ENCODE assay signal across 19 cellular contexts in the genomic region with DNA sequence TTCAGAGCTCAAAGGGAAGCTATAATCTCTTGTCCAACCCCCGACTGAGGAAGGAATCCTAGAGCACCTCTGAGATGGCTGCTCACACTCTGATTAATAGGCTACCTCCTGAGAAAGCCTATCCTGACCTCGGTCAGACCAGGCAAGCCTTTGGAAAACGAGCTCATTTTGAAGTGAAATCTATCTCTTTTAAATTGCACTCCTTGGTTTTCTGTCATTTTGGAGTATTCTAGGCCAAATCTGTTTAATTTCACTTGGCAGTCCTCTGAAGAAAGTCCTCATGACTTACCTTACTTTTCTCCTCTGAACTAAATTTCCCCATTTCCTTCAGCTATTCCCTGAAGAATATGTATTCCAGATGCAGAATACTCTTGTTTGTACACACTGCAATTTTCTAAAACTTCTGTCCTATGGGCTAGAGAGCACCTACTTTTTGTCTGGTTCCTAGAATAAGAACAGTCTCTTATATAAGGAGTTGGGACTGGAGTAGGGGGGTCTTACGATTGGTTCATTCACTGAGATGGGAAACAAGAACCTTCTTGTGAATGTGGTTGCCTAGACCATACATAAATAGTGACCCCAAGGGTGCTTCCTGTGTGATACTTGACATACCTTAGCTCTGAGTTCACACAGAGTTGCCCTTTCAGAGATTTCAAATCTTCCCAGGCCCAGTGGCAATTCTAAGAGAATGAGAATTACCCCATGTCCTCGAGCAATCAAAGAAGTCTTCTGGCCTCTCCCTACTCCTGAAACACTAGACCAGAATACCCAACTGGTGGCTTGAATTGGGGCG.
DNase-seq lines count a peak whose midpoint lies in the region; ATAC-seq and TF ChIP-seq lines count a peak whose summit lies in the region.
"Had no signal": no experiment of that assay in that cellular context is flagged by ENCODE, and none has a peak within 500 bp of the region (broad histone marks: within the 10 kb centered on the region; RNA-seq: fewer than 3 reads in every experiment).

No MANE protein-coding gene starts in this region.

- H3K9ac ChIP-seq in Loucy (ENCODE audit: low read depth, low read length, poor library complexity, severe bottlenecking) = peak overlapping the region; percentile 28

- H3K4me3 ChIP-seq in Loucy (ENCODE audit: low read length, poor library complexity, severe bottlenecking) (peak overlapping the region; percentile 42), fibroblast of pulmonary artery (replicated peaks; ENCODE audit: low read depth, low read length) (no peak overlapping the region), HAP-1 (no peak overlapping the region)
- H3K4me3 ChIP-seq: body of pancreas, K562, right atrium auricular region, testis had no signal

- DNase-seq in AG08395 (ENCODE audit: low spot score) = peak; percentile 35
- DNase-seq in GM13976 (ENCODE audit: low spot score) = peak; percentile 26
- peak; percentile 13 for DNase-seq in fibroblast of pulmonary artery (ENCODE audit: low read depth)
- no peak for DNase-seq in HAP-1 (ENCODE audit: low spot score in 2 of 2)
- no peak for DNase-seq in HK-2 (ENCODE audit: unreplicated experiment)
- DNase-seq: body of pancreas; CD4-positive, alpha-beta memory T cell; NCI-H2029 treated with DMSO at 0.1 percent for 48 hours; NCI-H524; occipital lobe; SHP77 treated with DMSO at 0.1 percent for 48 hours; T-helper 1 cell; testis had no signal

- H4K20me1 ChIP-seq in Loucy (ENCODE audit: insufficient read depth, low read length, poor library complexity, severe bottlenecking) = no peaks in the 10 kb centered on the region

- H3K79me2 ChIP-seq in Loucy (ENCODE audit: insufficient read depth, low read length) = no peaks in the 10 kb centered on the region

- H3K4me1 ChIP-seq in Loucy (ENCODE audit: insufficient read depth, low read length, poor library complexity, severe bottlenecking) (peaks cover 44% of the 10 kb centered on the region), HAP-1 (no peaks in the 10 kb centered on the region)
- H3K4me1 ChIP-seq: body of pancreas, right atrium auricular region, testis had no signal

- H3F3A ChIP-seq in Loucy (ENCODE audit: low read depth) = peaks cover 6% of the 10 kb centered on the region; the same call in 1 of the 2 replicates

- peak overlapping the region; percentile 29 for H2AFZ ChIP-seq in Loucy (ENCODE audit: low read length)

- H3K9me3 ChIP-seq in Loucy (ENCODE audit: insufficient read depth, low read depth, low read length) (no peaks in the 10 kb centered on the region), HAP-1 (no peaks in the 10 kb centered on the region)
- H3K9me3 ChIP-seq: body of pancreas, right atrium auricular region, testis had no signal

- H3K4me2 ChIP-seq in Loucy (ENCODE audit: low read depth, low read length, poor library complexity, severe bottlenecking) = peak overlapping the region; percentile 65

- in situ Hi-C loops in GM13976 (cut with MboI; ENCODE audit: low sequenced_read_pairs, unreplicated experiment) (no loop called here), HAP-1 (cut with MboI; ENCODE audit: low sequenced_read_pairs) (no loop called here)

- ATAC-seq in GM19328 (IDR thresholded peaks at IDR 0.05; ENCODE audit: unreplicated experiment) = no peak
- ATAC-seq in HG02610 (IDR thresholded peaks at IDR 0.05; ENCODE audit: unreplicated experiment) = no peak
- ATAC-seq: body of pancreas; K562; stimulated activated effector memory CD8-positive, alpha-beta T cell treated with anti-CD3 and anti-CD28 coated beads, Interleukin-12 subunit alpha, Interleukin-12 subunit beta, amount 100 ng/mL, for 72 hours had no signal

- H3K27me3 ChIP-seq in Loucy (ENCODE audit: insufficient read depth, low read length, poor library complexity, severe bottlenecking) (no peaks in the 10 kb centered on the region), HAP-1 (ENCODE audit: low read depth) (no peaks in the 10 kb centered on the region; the same call in 1 of the 2 replicates)
- H3K27me3 ChIP-seq: body of pancreas, right atrium auricular region, testis had no signal

- no peaks in the 10 kb centered on the region for H3K9me2 ChIP-seq in Loucy (replicated peaks; ENCODE audit: low read depth, low read length)

- H3K36me3 ChIP-seq in Loucy (ENCODE audit: insufficient read depth, low read length) (no peaks in the 10 kb centered on the region), HAP-1 (replicated peaks) (no peaks in the 10 kb centered on the region)
- H3K36me3 ChIP-seq: right atrium auricular region had no signal

- TF ChIP-seq CTCF in GM13976 (IDR thresholded peaks at IDR 0.05; ENCODE audit: borderline replicate concordance, control extremely low read depth, extremely low read depth, insufficient read depth, missing control alignments) = no peak
- TF ChIP-seq CTCF in Loucy (conservative IDR thresholded peaks at IDR 0.05; ENCODE audit: low read length) = no peak
- no peak for TF ChIP-seq CTCF in fibroblast of pulmonary artery (IDR thresholded peaks at IDR 0.05; ENCODE audit: low read length, missing control alignments)

Comparison
In these comparisons a context has a peak if more than half of its experiments do, and no peak if none do; other contexts are left out.
1. DNase-seq: peak in AG08395 (single experiment), GM13976 (single experiment) and fibroblast of pulmonary artery (single experiment); none in HAP-1 (0 of 2) and HK-2 (single experiment).